8 cellular contexts compared by ENCODE assay signal in the genomic region with DNA sequence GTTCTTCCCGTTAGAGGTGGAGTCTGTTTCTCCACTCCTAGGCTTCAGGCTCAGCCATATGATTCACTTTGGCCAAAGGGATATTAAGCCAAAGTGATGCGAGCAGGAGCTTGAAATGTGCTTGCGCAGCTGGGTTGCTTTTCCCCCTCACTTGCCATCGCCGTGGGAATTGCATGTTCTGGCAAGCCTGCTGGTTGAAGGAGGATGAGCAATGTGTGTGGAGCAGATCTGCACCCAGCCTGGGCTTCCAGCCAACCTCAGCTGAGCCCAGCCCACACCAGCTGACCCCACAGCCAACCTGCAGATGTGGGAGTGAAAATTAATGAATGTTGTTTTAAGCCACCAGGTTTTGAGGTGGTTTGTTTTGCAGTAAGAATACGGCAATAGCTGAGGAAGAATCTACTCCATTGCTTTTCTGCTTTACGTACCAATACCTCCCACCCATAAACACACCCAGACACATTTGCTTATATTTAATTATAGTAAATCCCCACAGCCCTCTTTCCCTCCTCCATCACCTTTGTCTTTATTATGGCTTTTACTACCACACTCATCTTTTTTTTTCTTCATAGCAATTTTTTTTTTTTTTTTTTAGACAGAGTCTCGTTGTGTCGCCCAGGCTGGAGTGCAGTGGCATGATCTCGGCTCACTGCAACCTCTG.
A peak's percentile ranks its signal among the peaks of the same experiment; 100 is the strongest.
DNase-seq lines count a peak whose midpoint lies in the region; FAIRE-seq and TF ChIP-seq lines count a peak whose summit lies in the region.

No MANE protein-coding gene starts in this region.

- no peak overlapping the region for H3K56ac ChIP-seq in H1 (replicated peaks; ENCODE audit: insufficient read length, low read depth, low read length)

- no peak overlapping the region for H4K91ac ChIP-seq in H1 (replicated peaks; ENCODE audit: insufficient read length, low read length)

- H3K9me3 ChIP-seq in H1 (ENCODE audit: insufficient read depth in 2 of 2, low read depth in 1 of 2, low read length in 1 of 2) = no peaks in the 10 kb centered on the region

- H4K20me1 ChIP-seq in H1 (replicated peaks in 1 of 2; ENCODE audit: control insufficient read depth in 1 of 2, insufficient read depth in 2 of 2, low read length in 2 of 2) = no peaks in the 10 kb centered on the region

- H4K8ac ChIP-seq in H1 (ENCODE audit: extremely low read depth, insufficient read depth, low read length) = no peak overlapping the region

- H3K79me1 ChIP-seq in H1 (ENCODE audit: low read depth, low read length) = no peaks in the 10 kb centered on the region

- H3K79me2 ChIP-seq in H1 (ENCODE audit: control insufficient read depth in 1 of 2, insufficient read depth in 2 of 2, low read length in 2 of 2) = no peaks in the 10 kb centered on the region

- no peak overlapping the region for H3K4me3 ChIP-seq in H1 (ENCODE audit: extremely low read depth in 1 of 4, insufficient read depth in 2 of 4, low read depth in 3 of 4, low read length in 4 of 4)
- no peak overlapping the region for H3K4me3 ChIP-seq in coronary artery

- TF ChIP-seq CTCF in H1 (IDR thresholded peaks at IDR 0.05; ENCODE audit: control extremely low read depth in 1 of 3, insufficient read depth in 1 of 3, low read depth in 1 of 3, low read length in 3 of 3) (no peak), coronary artery (IDR thresholded peaks at IDR 0.05) (no peak)

- no peak overlapping the region for H2BK120ac ChIP-seq in H1 (replicated peaks; ENCODE audit: low read depth, low read length)

- no peak overlapping the region for H3K9ac ChIP-seq in H1 (replicated peaks in 1 of 4; ENCODE audit: extremely low read depth in 1 of 4, low read depth in 3 of 4, low read length in 3 of 4)

- H2BK5ac ChIP-seq in H1 (ENCODE audit: low read depth, low read length) = no peak overlapping the region

- POLR2A ChIA-PET in H1 (lab: Charles Lee; ENCODE audit: partially characterized antibody) = no interaction called here

- H3K4me2 ChIP-seq in H1 (ENCODE audit: insufficient read depth in 1 of 2, low read depth in 2 of 2, low read length in 2 of 2) = no peak overlapping the region

- H3K23ac ChIP-seq in H1 (ENCODE audit: insufficient read length) = no peak overlapping the region

- TF ChIP-seq EP300 in H1 (IDR thresholded peaks at IDR 0.05; ENCODE audit: borderline replicate concordance in 1 of 2, low read depth in 2 of 2, low read length in 2 of 2) = no peak

- no peak overlapping the region for H2BK20ac ChIP-seq in H1 (ENCODE audit: low read length)

- no peak overlapping the region for H2AK5ac ChIP-seq in H1 (ENCODE audit: low read depth, low read length)

- no peaks in the 10 kb centered on the region for H3K23me2 ChIP-seq in H1 (ENCODE audit: low read depth, low read length)

- no peak overlapping the region for H3K14ac ChIP-seq in H1 (ENCODE audit: insufficient read length)

- H3K36me3 ChIP-seq in H1 (ENCODE audit: control insufficient read depth in 2 of 4, insufficient read depth in 4 of 4, low read length in 3 of 4) = no peaks in the 10 kb centered on the region

- no peak overlapping the region for H2BK15ac ChIP-seq in H1 (ENCODE audit: low read length)

- WGBS in H1 (ENCODE audit: extremely low coverage in 1 of 2, insufficient coverage in 1 of 2, insufficient read length in 1 of 2, insufficient replicate concordance in 2 of 2, low coverage in 1 of 2, low lambda C conversion rate in 2 of 2, missing lambda C conversion rate in 1 of 2), 2 experiments = 93% methylated on average over 8 of the region's 10 CpGs; no CpG with 5 or more reads in 1 of the 2 experiments

- H4K5ac ChIP-seq in H1 (ENCODE audit: insufficient read length, low read depth, low read length) = no peak overlapping the region

- no peak overlapping the region for H2BK12ac ChIP-seq in H1 (ENCODE audit: low read depth, low read length)

- peaks cover 0 to 2% (median 0%) of the 10 kb centered on the region in 4 experiments; a peak in 1 of 7 replicates for H3K4me1 ChIP-seq in H1 (replicated peaks in 1 of 4; ENCODE audit: control insufficient read depth in 3 of 4, insufficient read depth in 4 of 4, low read length in 3 of 4)

- no peak for TF ChIP-seq POLR2A in H1 (IDR thresholded peaks at IDR 0.05; ENCODE audit: control extremely low read depth in 1 of 2, low read depth in 2 of 2, low read length in 2 of 2)

- CTCF ChIA-PET in H1 (lab: Charles Lee; ENCODE audit: partially characterized antibody) = interaction anchor here (0.7 kb wide), 1 partner anchor 10 kb away, joined by 3 read pairs; no protein-coding TSS in a partner anchor

- no peaks in the 10 kb centered on the region for H3K27me3 ChIP-seq in H1 (replicated peaks in 1 of 4; ENCODE audit: control insufficient read depth in 3 of 4, extremely low read depth in 1 of 4, insufficient read depth in 3 of 4, low read length in 3 of 4)

- peak overlapping the region; percentile 97 for H2AFZ ChIP-seq in H1 (ENCODE audit: low read length)

- TF ChIP-seq RAD21 in H1 (IDR thresholded peaks at IDR 0.05 in 1 of 2, conservative IDR thresholded peaks at IDR 0.05 in 1 of 2; ENCODE audit: low read depth in 2 of 2, low read length in 2 of 2) = no peak

- H3K18ac ChIP-seq in H1 (ENCODE audit: extremely low read depth, low read length) = no peak overlapping the region

- DNase-seq in EH (ENCODE audit: low read depth) (peak; percentile 71), NCI-H345 (lab: John Stamatoyannopoulos, UW) (peak; percentile 91), H1 (ENCODE audit: low read depth in 1 of 2, low spot score in 2 of 2) (no peak), occipital lobe (lab: John Stamatoyannopoulos, UW) (peak; percentile 42), coronary artery (ENCODE audit: low spot score) (no peak), NCI-H187 (lab: John Stamatoyannopoulos, UW) (no peak), UCSD-AML1 (lab: John Stamatoyannopoulos, UW; ENCODE audit: unreplicated experiment) (no peak)
- DNase-seq in activated CD4-positive, alpha-beta T cell treated with anti-CD3 and anti-CD28 coated beads for 48 hours = no peak

- no peak overlapping the region for H3K4ac ChIP-seq in H1 (replicated peaks; ENCODE audit: insufficient read length, low read depth, low read length)

- no peak for FAIRE-seq in H1 (lab: Jason Lieb, UNC)

- no peak overlapping the region for H3K27ac ChIP-seq in H1 (ENCODE audit: low read depth, low read length)
- no peak overlapping the region for H3K27ac ChIP-seq in coronary artery

TF ChIP-seq in H1, 55 proteins besides CTCF, POLR2A, EP300 and RAD21:
- no peak for TF ChIP-seq RNF2 (IDR thresholded peaks at IDR 0.05; ENCODE audit: borderline replicate concordance, low read depth, low read length, missing control alignments, poor library complexity, severe bottlenecking)
- no peak for TF ChIP-seq JUN (IDR thresholded peaks at IDR 0.05; ENCODE audit: low read depth, low read length)
- no peak for TF ChIP-seq POLR2AphosphoS5 (IDR thresholded peaks at IDR 0.05; ENCODE audit: low read depth, low read length)
- TF ChIP-seq, protein P1, sequence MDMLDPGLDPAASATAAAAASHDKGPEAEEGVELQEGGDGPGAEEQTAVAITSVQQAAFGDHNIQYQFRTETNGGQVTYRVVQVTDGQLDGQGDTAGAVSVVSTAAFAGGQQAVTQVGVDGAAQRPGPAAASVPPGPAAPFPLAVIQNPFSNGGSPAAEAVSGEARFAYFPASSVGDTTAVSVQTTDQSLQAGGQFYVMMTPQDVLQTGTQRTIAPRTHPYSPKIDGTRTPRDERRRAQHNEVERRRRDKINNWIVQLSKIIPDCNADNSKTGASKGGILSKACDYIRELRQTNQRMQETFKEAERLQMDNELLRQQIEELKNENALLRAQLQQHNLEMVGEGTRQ (IDR thresholded peaks at IDR 0.05; ENCODE audit: low read length) = no peak
- TF ChIP-seq RFX5 (IDR thresholded peaks at IDR 0.05; ENCODE audit: borderline replicate concordance, low read depth, low read length) = no peak
- no peak for TF ChIP-seq TEAD4 (IDR thresholded peaks at IDR 0.05; ENCODE audit: low read depth, low read length)
- no peak for TF ChIP-seq TAF1 (IDR thresholded peaks at IDR 0.05; ENCODE audit: low read depth, low read length)
- TF ChIP-seq BACH1 (IDR thresholded peaks at IDR 0.05; ENCODE audit: low read length) = no peak
- TF ChIP-seq CBX8 (IDR thresholded peaks at IDR 0.05; ENCODE audit: borderline replicate concordance, low read depth, low read length) = no peak
- TF ChIP-seq EGR1 (IDR thresholded peaks at IDR 0.05; ENCODE audit: borderline replicate concordance, low read depth, low read length) = no peak
- no peak for TF ChIP-seq CBX5 (IDR thresholded peaks at IDR 0.05; ENCODE audit: low read depth, low read length)
- TF ChIP-seq EZH2 (IDR thresholded peaks at IDR 0.05; ENCODE audit: low read depth, low read length, severe bottlenecking) = no peak
- TF ChIP-seq KDM4A (IDR thresholded peaks at IDR 0.05; ENCODE audit: low read depth, low read length, severe bottlenecking) = no peak
TF ChIP-seq in H1: peak in this region for 0.

Comparison
In these comparisons a context has a peak if more than half of its experiments do, and no peak if none do; other contexts are left out.
1. DNase-seq: peak in EH (single experiment), NCI-H345 (single experiment) and occipital lobe (single experiment); none in H1 (0 of 2), coronary artery (single experiment), NCI-H187 (0 of 2), activated CD4-positive, alpha-beta T cell treated with anti-CD3 and anti-CD28 coated beads for 48 hours (single experiment) and UCSD-AML1 (single experiment).